In genomic region chr7:73605601-73606220, GRCh38 we compare ENCODE assay signal across 1 cellular context.
TF ChIP-seq lines count a peak whose summit lies in the region.

No MANE protein-coding gene starts in this region.

TF ChIP-seq in HepG2, 621 proteins besides CTCF, POLR2A, EP300 and RAD21:
- TF ChIP-seq AGO1 (IDR thresholded peaks at IDR 0.05; ENCODE audit: low read depth, low read length, poor library complexity, severe bottlenecking) = peak; percentile 73
- TF ChIP-seq HNRNPK (IDR thresholded peaks at IDR 0.05; ENCODE audit: low read depth, low read length, poor library complexity, severe bottlenecking) = peak; percentile 13
- TF ChIP-seq ZNF350 (CRISPR knock-in tag; IDR thresholded peaks at IDR 0.05; ENCODE audit: borderline replicate concordance, low read depth) = no peak
- 0 out of 2 replicates have a peak, but pooled peaks have one; percentile 41 for TF ChIP-seq REPIN1 (CRISPR knock-in tag; IDR thresholded peaks at IDR 0.05; ENCODE audit: borderline replicate concordance, low read depth)
- TF ChIP-seq AGO2 (optimal IDR thresholded peaks at IDR 0.05; ENCODE audit: low read depth, low read length) = peak; percentile 99
- TF ChIP-seq ZNF780A (CRISPR knock-in tag; IDR thresholded peaks at IDR 0.05) = no peak
- TF ChIP-seq SATB2 (CRISPR knock-in tag; IDR thresholded peaks at IDR 0.05) = no peak
- TF ChIP-seq RBFOX2 (IDR thresholded peaks at IDR 0.05; ENCODE audit: low read depth, low read length) = peak; percentile 85
- no peak for TF ChIP-seq MED8 (CRISPR knock-in tag; IDR thresholded peaks at IDR 0.05; ENCODE audit: insufficient replicate concordance)
- TF ChIP-seq RBM39 (IDR thresholded peaks at IDR 0.05; ENCODE audit: low read depth, low read length, poor library complexity, severe bottlenecking) = peak; percentile 32
- peak; percentile 26; the same call in 1 of the 2 replicates for TF ChIP-seq SSRP1 (CRISPR knock-in tag; IDR thresholded peaks at IDR 0.05)
- TF ChIP-seq, protein P1, sequence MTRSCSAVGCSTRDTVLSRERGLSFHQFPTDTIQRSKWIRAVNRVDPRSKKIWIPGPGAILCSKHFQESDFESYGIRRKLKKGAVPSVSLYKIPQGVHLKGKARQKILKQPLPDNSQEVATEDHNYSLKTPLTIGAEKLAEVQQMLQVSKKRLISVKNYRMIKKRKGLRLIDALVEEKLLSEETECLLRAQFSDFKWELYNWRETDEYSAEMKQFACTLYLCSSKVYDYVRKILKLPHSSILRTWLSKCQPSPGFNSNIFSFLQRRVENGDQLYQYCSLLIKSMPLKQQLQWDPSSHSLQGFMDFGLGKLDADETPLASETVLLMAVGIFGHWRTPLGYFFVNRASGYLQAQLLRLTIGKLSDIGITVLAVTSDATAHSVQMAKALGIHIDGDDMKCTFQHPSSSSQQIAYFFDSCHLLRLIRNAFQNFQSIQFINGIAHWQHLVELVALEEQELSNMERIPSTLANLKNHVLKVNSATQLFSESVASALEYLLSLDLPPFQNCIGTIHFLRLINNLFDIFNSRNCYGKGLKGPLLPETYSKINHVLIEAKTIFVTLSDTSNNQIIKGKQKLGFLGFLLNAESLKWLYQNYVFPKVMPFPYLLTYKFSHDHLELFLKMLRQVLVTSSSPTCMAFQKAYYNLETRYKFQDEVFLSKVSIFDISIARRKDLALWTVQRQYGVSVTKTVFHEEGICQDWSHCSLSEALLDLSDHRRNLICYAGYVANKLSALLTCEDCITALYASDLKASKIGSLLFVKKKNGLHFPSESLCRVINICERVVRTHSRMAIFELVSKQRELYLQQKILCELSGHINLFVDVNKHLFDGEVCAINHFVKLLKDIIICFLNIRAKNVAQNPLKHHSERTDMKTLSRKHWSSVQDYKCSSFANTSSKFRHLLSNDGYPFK (CRISPR knock-in tag; IDR thresholded peaks at IDR 0.05; ENCODE audit: borderline replicate concordance) = no peak
- no peak for TF ChIP-seq EED (CRISPR knock-in tag; IDR thresholded peaks at IDR 0.05)
- TF ChIP-seq RBM22 (optimal IDR thresholded peaks at IDR 0.05; ENCODE audit: low read length) = peak; percentile 94
- peak; percentile 54 for TF ChIP-seq POLR2AphosphoS5 (IDR thresholded peaks at IDR 0.05; ENCODE audit: low read depth, low read length)
- no peak for TF ChIP-seq ZNF556 (CRISPR knock-in tag; IDR thresholded peaks at IDR 0.05; ENCODE audit: borderline replicate concordance)
- TF ChIP-seq ZNF329 (CRISPR knock-in tag; IDR thresholded peaks at IDR 0.05; ENCODE audit: low read depth) = peak; percentile 94; the same call in 1 of the 2 replicates
- TF ChIP-seq PAF1 (CRISPR knock-in tag; IDR thresholded peaks at IDR 0.05) = peak; percentile 41; the same call in 1 of the 2 replicates
- no peak for TF ChIP-seq HNF4A (CRISPR knock-in tag; IDR thresholded peaks at IDR 0.05)
- TF ChIP-seq, protein P2, sequence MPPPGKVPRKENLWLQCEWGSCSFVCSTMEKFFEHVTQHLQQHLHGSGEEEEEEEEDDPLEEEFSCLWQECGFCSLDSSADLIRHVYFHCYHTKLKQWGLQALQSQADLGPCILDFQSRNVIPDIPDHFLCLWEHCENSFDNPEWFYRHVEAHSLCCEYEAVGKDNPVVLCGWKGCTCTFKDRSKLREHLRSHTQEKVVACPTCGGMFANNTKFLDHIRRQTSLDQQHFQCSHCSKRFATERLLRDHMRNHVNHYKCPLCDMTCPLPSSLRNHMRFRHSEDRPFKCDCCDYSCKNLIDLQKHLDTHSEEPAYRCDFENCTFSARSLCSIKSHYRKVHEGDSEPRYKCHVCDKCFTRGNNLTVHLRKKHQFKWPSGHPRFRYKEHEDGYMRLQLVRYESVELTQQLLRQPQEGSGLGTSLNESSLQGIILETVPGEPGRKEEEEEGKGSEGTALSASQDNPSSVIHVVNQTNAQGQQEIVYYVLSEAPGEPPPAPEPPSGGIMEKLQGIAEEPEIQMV (CRISPR knock-in tag; IDR thresholded peaks at IDR 0.05; ENCODE audit: low read depth) = no peak
- TF ChIP-seq DR1 (CRISPR knock-in tag; IDR thresholded peaks at IDR 0.05) = no peak
- TF ChIP-seq, protein P3, sequence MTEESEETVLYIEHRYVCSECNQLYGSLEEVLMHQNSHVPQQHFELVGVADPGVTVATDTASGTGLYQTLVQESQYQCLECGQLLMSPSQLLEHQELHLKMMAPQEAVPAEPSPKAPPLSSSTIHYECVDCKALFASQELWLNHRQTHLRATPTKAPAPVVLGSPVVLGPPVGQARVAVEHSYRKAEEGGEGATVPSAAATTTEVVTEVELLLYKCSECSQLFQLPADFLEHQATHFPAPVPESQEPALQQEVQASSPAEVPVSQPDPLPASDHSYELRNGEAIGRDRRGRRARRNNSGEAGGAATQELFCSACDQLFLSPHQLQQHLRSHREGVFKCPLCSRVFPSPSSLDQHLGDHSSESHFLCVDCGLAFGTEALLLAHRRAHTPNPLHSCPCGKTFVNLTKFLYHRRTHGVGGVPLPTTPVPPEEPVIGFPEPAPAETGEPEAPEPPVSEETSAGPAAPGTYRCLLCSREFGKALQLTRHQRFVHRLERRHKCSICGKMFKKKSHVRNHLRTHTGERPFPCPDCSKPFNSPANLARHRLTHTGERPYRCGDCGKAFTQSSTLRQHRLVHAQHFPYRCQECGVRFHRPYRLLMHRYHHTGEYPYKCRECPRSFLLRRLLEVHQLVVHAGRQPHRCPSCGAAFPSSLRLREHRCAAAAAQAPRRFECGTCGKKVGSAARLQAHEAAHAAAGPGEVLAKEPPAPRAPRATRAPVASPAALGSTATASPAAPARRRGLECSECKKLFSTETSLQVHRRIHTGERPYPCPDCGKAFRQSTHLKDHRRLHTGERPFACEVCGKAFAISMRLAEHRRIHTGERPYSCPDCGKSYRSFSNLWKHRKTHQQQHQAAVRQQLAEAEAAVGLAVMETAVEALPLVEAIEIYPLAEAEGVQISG (CRISPR knock-in tag; IDR thresholded peaks at IDR 0.05) = peak; percentile 18; the same call in 1 of the 2 replicates
TF ChIP-seq in HepG2: peak in this region for 12.
